8 cellular contexts compared by ENCODE assay signal in the genomic region with DNA sequence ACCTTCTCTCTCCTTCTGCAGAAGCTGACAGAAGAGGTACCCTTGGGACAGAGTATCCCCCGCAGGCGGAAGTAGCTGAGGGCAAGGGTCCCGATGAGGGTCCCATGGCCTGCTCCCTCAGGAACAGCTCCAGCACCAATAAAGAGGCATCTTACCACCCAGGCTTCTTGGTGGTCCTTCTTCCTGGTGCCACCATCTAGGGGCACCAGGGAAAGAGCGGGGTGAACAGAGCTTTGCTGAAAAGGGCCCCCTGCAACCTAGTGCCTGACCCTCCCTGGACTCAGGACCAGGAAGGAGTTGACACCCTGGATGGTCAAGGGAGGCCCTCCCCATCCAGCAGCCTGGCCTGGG. TPM values are rescaled to one million over a fixed set of nuclear protein-coding genes. Genes with fewer than 3 reads are reported as not detected.
DNase-seq lines count a peak whose midpoint lies in the region; ATAC-seq, FAIRE-seq and TF ChIP-seq lines count a peak whose summit lies in the region.

No MANE protein-coding gene starts in this region.

- H3K27ac ChIP-seq in K562 (ENCODE audit: extremely low read depth, low read depth, low read length) = peak overlapping the region; percentile 35; the same call in 1 of the 3 replicates
- peak overlapping the region; percentile 99 for H3K27ac ChIP-seq in muscle layer of duodenum (ENCODE audit: low read length)
- H3K27ac ChIP-seq in aorta (ENCODE audit: low read depth in 1 of 2, low read length in 2 of 2) = peak overlapping the region in 1 of 2 donors; percentile 10

- no peak for TF ChIP-seq POLR2A in K562 (conservative IDR thresholded peaks at IDR 0.05)

- no peak for FAIRE-seq in K562 (lab: Jason Lieb, UNC)

- H3K9me3 ChIP-seq in K562 (replicated peaks; ENCODE audit: control insufficient read depth, insufficient read depth, low read depth, low read length) (no peaks in the 10 kb centered on the region), muscle layer of duodenum (ENCODE audit: control insufficient read depth in 1 of 2, low read length in 2 of 2) (no peaks in the 10 kb centered on the region), aorta (ENCODE audit: control insufficient read depth, low read length) (no peaks in the 10 kb centered on the region)

- no peak for DNase-seq in Right ventricle myocardium inferior (ENCODE audit: missing footprints)
- DNase-seq in cardiac septum (ENCODE audit: low spot score) = no peak
- DNase-seq in K562 (ENCODE audit: extremely low read depth in 1 of 4, low spot score in 3 of 4) = no peak
- DNase-seq in aorta = no peak
- no peak for DNase-seq in C1 segment of cervical spinal cord (lab: John Stamatoyannopoulos, UW)
- DNase-seq in SK-N-DZ (ENCODE audit: low spot score) = no peak

- BruUV-seq in K562 (replicated peaks; lab: Mats Ljungman, UMichigan) = no TSS peak

- in situ Hi-C loops in K562 (cut with MboI) = no loop called here

- POLR2A ChIA-PET in K562 (lab: Yijun Ruan, JAX) = interaction anchor here (0.9 to 1.9 kb wide), 8 partner anchors 11 to 80 kb away, joined by 3 to 9 read pairs (median 4); partner anchors contain the start of genes IPO4, PCK2, PSME2 and RNF31

- H3K4me2 ChIP-seq in K562 (ENCODE audit: insufficient read depth, low read length) = peak overlapping the region; percentile 37; the same call in 1 of the 2 replicates

- H3K4me3 ChIP-seq in K562 (no peak overlapping the region), muscle layer of duodenum (ENCODE audit: low read depth in 1 of 2, low read length in 2 of 2) (no peak overlapping the region), aorta (ENCODE audit: low read length in 2 of 2) (no peak overlapping the region)

- H2AFZ ChIP-seq in K562 (ENCODE audit: low read depth, low read length) = no peak overlapping the region

- CTCF ChIA-PET in K562 (lab: Yijun Ruan, JAX; ENCODE audit: low intra/inter-chr PET ratio) = interaction anchor here (0.8 kb wide), 1 partner anchor 147 kb away, joined by 4 read pairs; no protein-coding TSS in a partner anchor

- no peaks in the 10 kb centered on the region for H3K27me3 ChIP-seq in K562 (ENCODE audit: control insufficient read depth in 2 of 2, insufficient read depth in 2 of 2, low read length in 2 of 2)
- no peaks in the 10 kb centered on the region for H3K27me3 ChIP-seq in muscle layer of duodenum (ENCODE audit: low read depth, low read length)
- H3K27me3 ChIP-seq in aorta (ENCODE audit: control insufficient read depth in 1 of 2, insufficient read depth in 2 of 2, low read length in 1 of 2) = no peaks in the 10 kb centered on the region

- H3K36me3 ChIP-seq in K562 (ENCODE audit: control insufficient read depth, insufficient read depth, low read length) = peaks cover 70% of the 10 kb centered on the region; the same call in 2 of the 3 replicates
- H3K36me3 ChIP-seq in muscle layer of duodenum (ENCODE audit: control insufficient read depth in 1 of 2, insufficient read depth in 2 of 2, low read length in 2 of 2) = peaks cover 63 to 69% of the 10 kb centered on the region in 2 donors
- H3K36me3 ChIP-seq in aorta (ENCODE audit: control insufficient read depth in 1 of 2, insufficient read depth in 2 of 2, low read length in 1 of 2) = peaks cover 10 to 13% of the 10 kb centered on the region in 2 donors

- WGBS in K562 (ENCODE audit: insufficient coverage, low coverage, missing lambda C conversion rate) = 100% methylated on average over 3 of the region's 4 CpGs
- WGBS in aorta, 2 donors = 85 to 90% methylated on average over 4 of the region's 4 CpGs

- H3K4me1 ChIP-seq in K562 (replicated peaks in 1 of 2; ENCODE audit: control insufficient read depth in 2 of 2, insufficient read depth in 2 of 2, low read length in 2 of 2) (peaks cover 10 to 23% of the 10 kb centered on the region in 2 experiments; a peak in 4 of 5 replicates), muscle layer of duodenum (ENCODE audit: control insufficient read depth in 1 of 2, insufficient read depth in 2 of 2, low read length in 2 of 2) (peaks cover 22 to 24% of the 10 kb centered on the region in 2 donors), aorta (ENCODE audit: control insufficient read depth in 1 of 2, insufficient read depth in 2 of 2, low read length in 2 of 2) (no peaks in the 10 kb centered on the region)

- no peak for TF ChIP-seq EP300 in K562 (IDR thresholded peaks at IDR 0.05; ENCODE audit: low read length)

- H3K9me1 ChIP-seq in K562 (ENCODE audit: control insufficient read depth, insufficient read depth, low read length) = no peaks in the 10 kb centered on the region

- no peak for TF ChIP-seq RAD21 in K562 (CRISPR knock-in tag; conservative IDR thresholded peaks at IDR 0.05 in 1 of 2, IDR thresholded peaks at IDR 0.05 in 1 of 2)

- no peak for TF ChIP-seq CTCF in K562 (IDR thresholded peaks at IDR 0.05 in 2 of 3, conservative IDR thresholded peaks at IDR 0.05 in 1 of 3; ENCODE audit: insufficient read depth in 2 of 3, low read depth in 1 of 3, low read length in 3 of 3)

- intact Hi-C loops in Right ventricle myocardium inferior (cut with DNase I) = no loop called here
- intact Hi-C loops in cardiac septum (cut with DNase I) = loop anchor here (2.0 kb wide), 2 partner anchors 24 to 102 kb away; partner anchors contain the start of gene PSME1
- intact Hi-C loops in K562 (cut with micrococcal nuclease) = no loop called here
- intact Hi-C loops in aorta (cut with DNase I) = loop anchor here in 1 of 2 donors (2.0 to 10.0 kb wide), 2 partner anchors 28 to 46 kb away; partner anchors contain the start of genes DCAF11, IPO4 and NRL

- H3K79me2 ChIP-seq in K562 (ENCODE audit: control insufficient read depth, insufficient read depth, low read length) = peaks cover 10% of the 10 kb centered on the region; the same call in 2 of the 3 replicates

- peak; percentile 7 for ATAC-seq in Right ventricle myocardium inferior
- ATAC-seq in K562 = no peak; the same call in 2 of the 3 replicates
- peak; percentile 13 for ATAC-seq in aorta (ENCODE audit: low FRiP score)
- ATAC-seq in HG03520 (IDR thresholded peaks at IDR 0.05; ENCODE audit: unreplicated experiment) = no peak

- no peaks in the 10 kb centered on the region for H4K20me1 ChIP-seq in K562 (replicated peaks; ENCODE audit: control insufficient read depth, insufficient read depth, low read length)

- H3K9ac ChIP-seq in K562 (ENCODE audit: insufficient read depth in 1 of 2, low read depth in 2 of 2, low read length in 2 of 2) = no peak overlapping the region

RNA-seq across cellular contexts. Expression of gene IRF9, which starts 0.6 kb away (rescaled TPM):
- total RNA-seq in Right ventricle myocardium inferior (30.5 TPM), cardiac septum (44.8 TPM), K562 (2014; rRNA removed) (4.3 and 10.4 TPM in 2 replicates), K562 (2014; rRNA removed; fragmentation: Illumina TruSeq; extraction: Trizol) (5.8 and 9.5 TPM in 2 replicates), K562 (2015; rRNA removed; fragmentation: Illumina TruSeq; extraction: Trizol) (6.1 and 7.1 TPM in 2 replicates), K562 (2021) (7.8 and 10.7 TPM in 2 replicates), aorta (100 to 1,000 TPM; 113 to 117 TPM)
- total RNA-seq in K562 (2011; cell fraction: chromatin; rRNA removed; ENCODE audit: low replicate concordance) = 81.4 and 153 TPM in 2 replicates
- 68.0 and 70.8 TPM in 2 replicates for total RNA-seq in K562 (2011; cell fraction: nucleolus; rRNA removed)
- total RNA-seq in K562 (2011; cell fraction: nucleoplasm; rRNA removed) = 73.3 and 91.5 TPM in 2 replicates
- polyA plus RNA-seq in K562 (2011; rRNA removed) (14.8 and 17.9 TPM in 2 replicates), K562 (2014; fragmentation: Illumina TruSeq; extraction: Trizol) (7.1 and 7.4 TPM in 2 replicates), K562 (2014; fragmentation: Nextera tagmentation; extraction: Ambion mirVana) (1 to 10 TPM in 1 of 2 experiments, under 1 TPM in 1; 0.79 to 2.7 TPM), K562 (2014; rRNA removed) (11.1 and 14.3 TPM in 2 replicates), aorta (100 to 1,000 TPM in 1 of 2 donors, 10 to 100 TPM in 1; 56.0 to 111 TPM)
- 12.1 and 12.7 TPM in 2 replicates for polyA plus RNA-seq in K562 (2011; cell fraction: cytosol; rRNA removed)
- polyA plus RNA-seq in K562 (2011; cell fraction: nucleus; rRNA removed) = 100 and 115 TPM in 2 replicates
- 11.0 and 18.6 TPM in 2 replicates for polyA plus RNA-seq in K562 (2012)
- polyA minus RNA-seq in K562 (2011; rRNA and poly(A)+ RNA removed) = 11.7 and 18.8 TPM in 2 replicates
- 2.8 and 3.9 TPM in 2 replicates for polyA minus RNA-seq in K562 (2011; cell fraction: cytosol; rRNA and poly(A)+ RNA removed)
- polyA minus RNA-seq in K562 (2011; cell fraction: nucleus; rRNA and poly(A)+ RNA removed) = 13.7 and 14.9 TPM in 2 replicates
- 4.0 and 12.4 TPM in 2 replicates for polyA plus RNA-seq in SK-N-DZ (2014; cell fraction: cytosol; rRNA removed)
- 52.8 and 86.8 TPM in 2 replicates for polyA plus RNA-seq in SK-N-DZ (2014; cell fraction: nucleus; rRNA removed)

RNA-seq across cellular contexts. Expression of gene REC8, which starts 11.4 kb away (rescaled TPM):
- total RNA-seq in Right ventricle myocardium inferior = 2.4 TPM
- total RNA-seq in cardiac septum = 5.7 TPM
- 20.5 and 46.6 TPM in 2 replicates for total RNA-seq in K562 (2011; cell fraction: chromatin; rRNA removed; ENCODE audit: low replicate concordance)
- 18.4 and 21.0 TPM in 2 replicates for total RNA-seq in K562 (2011; cell fraction: nucleolus; rRNA removed)
- total RNA-seq in K562 (2011; cell fraction: nucleoplasm; rRNA removed) = 19.1 and 20.8 TPM in 2 replicates
- 0.41 and 0.73 TPM in 2 replicates for total RNA-seq in K562 (2014; rRNA removed)
- total RNA-seq in K562 (2014; rRNA removed; fragmentation: Illumina TruSeq; extraction: Trizol) = 0.57 and 0.65 TPM in 2 replicates
- total RNA-seq in K562 (2015; rRNA removed; fragmentation: Illumina TruSeq; extraction: Trizol) = 0.68 and 1.1 TPM in 2 replicates
- total RNA-seq in K562 (2021) = 2.5 and 2.6 TPM in 2 replicates
- 1.0 and 1.4 TPM in 2 replicates for polyA plus RNA-seq in K562 (2011; rRNA removed)
- 0.62 and 0.89 TPM in 2 replicates for polyA plus RNA-seq in K562 (2011; cell fraction: cytosol; rRNA removed)
- polyA plus RNA-seq in K562 (2011; cell fraction: nucleus; rRNA removed) = 9.7 and 17.2 TPM in 2 replicates
- 1.9 and 6.6 TPM in 2 replicates for polyA plus RNA-seq in K562 (2012)
- polyA plus RNA-seq in K562 (2014; fragmentation: Illumina TruSeq; extraction: Trizol) = 0.84 and 0.85 TPM in 2 replicates
- under 1 TPM; 0.11 to 0.28 TPM for polyA plus RNA-seq in K562 (2014; fragmentation: Nextera tagmentation; extraction: Ambion mirVana)
- 0.97 and 2.5 TPM in 2 replicates for polyA plus RNA-seq in K562 (2014; rRNA removed)
- polyA minus RNA-seq in K562 (2011; rRNA and poly(A)+ RNA removed) = 0.42 and 0.67 TPM in 2 replicates
- polyA minus RNA-seq in K562 (2011; cell fraction: cytosol; rRNA and poly(A)+ RNA removed) = not detected in 2 replicates
- polyA minus RNA-seq in K562 (2011; cell fraction: nucleus; rRNA and poly(A)+ RNA removed) = 1.8 and 3.1 TPM in 2 replicates
- 10 to 100 TPM; 13.2 to 18.1 TPM for total RNA-seq in aorta
- 1 to 10 TPM; 2.4 to 8.2 TPM for polyA plus RNA-seq in aorta
- polyA plus RNA-seq in SK-N-DZ (2014; cell fraction: cytosol; rRNA removed) = 87.6 and 104 TPM in 2 replicates
- 265 and 496 TPM in 2 replicates for polyA plus RNA-seq in SK-N-DZ (2014; cell fraction: nucleus; rRNA removed)

RNA-seq across cellular contexts. Expression of gene RNF31, which starts 13.2 kb away (rescaled TPM):
- 33.4 TPM for total RNA-seq in Right ventricle myocardium inferior
- total RNA-seq in cardiac septum = 31.3 TPM
- 90.0 and 216 TPM in 2 replicates for total RNA-seq in K562 (2011; cell fraction: chromatin; rRNA removed; ENCODE audit: low replicate concordance)
- total RNA-seq in K562 (2011; cell fraction: nucleolus; rRNA removed) = 97.2 and 97.5 TPM in 2 replicates
- 62.9 and 73.1 TPM in 2 replicates for total RNA-seq in K562 (2011; cell fraction: nucleoplasm; rRNA removed)
- total RNA-seq in K562 (2014; rRNA removed) = 35.7 and 42.0 TPM in 2 replicates
- total RNA-seq in K562 (2014; rRNA removed; fragmentation: Illumina TruSeq; extraction: Trizol) = 14.2 and 16.4 TPM in 2 replicates
- total RNA-seq in K562 (2015; rRNA removed; fragmentation: Illumina TruSeq; extraction: Trizol) = 19.1 and 19.2 TPM in 2 replicates
- total RNA-seq in K562 (2021) = 40.4 and 47.6 TPM in 2 replicates
- 10.4 and 10.9 TPM in 2 replicates for polyA plus RNA-seq in K562 (2011; rRNA removed)
- polyA plus RNA-seq in K562 (2011; cell fraction: cytosol; rRNA removed) = 10.0 and 11.7 TPM in 2 replicates
- polyA plus RNA-seq in K562 (2011; cell fraction: nucleus; rRNA removed) = 71.6 and 97.1 TPM in 2 replicates
- polyA plus RNA-seq in K562 (2012) = 37.4 and 47.4 TPM in 2 replicates
- 24.3 and 37.9 TPM in 2 replicates for polyA plus RNA-seq in K562 (2014; fragmentation: Illumina TruSeq; extraction: Trizol)
- polyA plus RNA-seq in K562 (2014; fragmentation: Nextera tagmentation; extraction: Ambion mirVana) = 1 to 10 TPM; 3.1 to 6.1 TPM
- polyA plus RNA-seq in K562 (2014; rRNA removed) = 28.8 and 33.2 TPM in 2 replicates
- 9.7 and 24.2 TPM in 2 replicates for polyA minus RNA-seq in K562 (2011; rRNA and poly(A)+ RNA removed)
- polyA minus RNA-seq in K562 (2011; cell fraction: cytosol; rRNA and poly(A)+ RNA removed) = 12.1 and 24.3 TPM in 2 replicates
- 31.6 and 43.9 TPM in 2 replicates for polyA minus RNA-seq in K562 (2011; cell fraction: nucleus; rRNA and poly(A)+ RNA removed)
- 10 to 100 TPM; 51.6 to 61.1 TPM for total RNA-seq in aorta
- polyA plus RNA-seq in aorta = 100 to 1,000 TPM in 1 of 2 donors, 1 to 10 TPM in 1; 9.1 to 167 TPM
- 36.2 and 37.0 TPM in 2 replicates for polyA plus RNA-seq in SK-N-DZ (2014; cell fraction: cytosol; rRNA removed)
- 107 and 214 TPM in 2 replicates for polyA plus RNA-seq in SK-N-DZ (2014; cell fraction: nucleus; rRNA removed)

RNA-seq across cellular contexts. Expression of gene PSME2, which starts 14.1 kb away (rescaled TPM):
- 109 TPM for total RNA-seq in Right ventricle myocardium inferior
- total RNA-seq in cardiac septum = 49.7 TPM
- total RNA-seq in K562 (2011; cell fraction: chromatin; rRNA removed; ENCODE audit: low replicate concordance) = 148 and 155 TPM in 2 replicates
- total RNA-seq in K562 (2011; cell fraction: nucleolus; rRNA removed) = 87.5 and 96.2 TPM in 2 replicates
- 95.8 and 96.0 TPM in 2 replicates for total RNA-seq in K562 (2011; cell fraction: nucleoplasm; rRNA removed)
- total RNA-seq in K562 (2014; rRNA removed) = 130 and 163 TPM in 2 replicates
- total RNA-seq in K562 (2014; rRNA removed; fragmentation: Illumina TruSeq; extraction: Trizol) = 150 and 153 TPM in 2 replicates
- total RNA-seq in K562 (2015; rRNA removed; fragmentation: Illumina TruSeq; extraction: Trizol) = 159 and 161 TPM in 2 replicates
- total RNA-seq in K562 (2021) = 111 and 121 TPM in 2 replicates
- 109 and 134 TPM in 2 replicates for polyA plus RNA-seq in K562 (2011; rRNA removed)
- 55.0 and 57.6 TPM in 2 replicates for polyA plus RNA-seq in K562 (2011; cell fraction: cytosol; rRNA removed)
- 277 and 296 TPM in 2 replicates for polyA plus RNA-seq in K562 (2011; cell fraction: nucleus; rRNA removed)
- polyA plus RNA-seq in K562 (2012) = 158 and 194 TPM in 2 replicates
- 161 and 169 TPM in 2 replicates for polyA plus RNA-seq in K562 (2014; fragmentation: Illumina TruSeq; extraction: Trizol)
- 100 to 1,000 TPM; 540 to 579 TPM for polyA plus RNA-seq in K562 (2014; fragmentation: Nextera tagmentation; extraction: Ambion mirVana)
- 169 and 208 TPM in 2 replicates for polyA plus RNA-seq in K562 (2014; rRNA removed)
- 50.4 and 50.6 TPM in 2 replicates for polyA minus RNA-seq in K562 (2011; rRNA and poly(A)+ RNA removed)
- polyA minus RNA-seq in K562 (2011; cell fraction: cytosol; rRNA and poly(A)+ RNA removed) = 21.7 and 27.4 TPM in 2 replicates
- polyA minus RNA-seq in K562 (2011; cell fraction: nucleus; rRNA and poly(A)+ RNA removed) = 28.9 and 47.8 TPM in 2 replicates
- 10 to 100 TPM; 86.1 to 93.6 TPM for total RNA-seq in aorta
- polyA plus RNA-seq in aorta = 100 to 1,000 TPM; 142 to 261 TPM
- polyA plus RNA-seq in SK-N-DZ (2014; cell fraction: cytosol; rRNA removed) = 35.4 and 65.6 TPM in 2 replicates
- polyA plus RNA-seq in SK-N-DZ (2014; cell fraction: nucleus; rRNA removed) = 159 and 241 TPM in 2 replicates

RNA-seq across cellular contexts. Expression of gene EMC9, which starts 19.1 kb away (rescaled TPM):
- total RNA-seq in Right ventricle myocardium inferior (14.6 TPM), cardiac septum (14.6 TPM), K562 (2014; rRNA removed) (13.0 and 15.6 TPM in 2 replicates), K562 (2014; rRNA removed; fragmentation: Illumina TruSeq; extraction: Trizol) (4.1 and 5.7 TPM in 2 replicates), K562 (2015; rRNA removed; fragmentation: Illumina TruSeq; extraction: Trizol) (7.8 and 8.9 TPM in 2 replicates), K562 (2021) (13.2 and 13.3 TPM in 2 replicates), aorta (10 to 100 TPM; 12.8 to 15.3 TPM)
- total RNA-seq in K562 (2011; cell fraction: chromatin; rRNA removed; ENCODE audit: low replicate concordance) = 18.9 and 44.8 TPM in 2 replicates
- 39.0 and 39.2 TPM in 2 replicates for total RNA-seq in K562 (2011; cell fraction: nucleolus; rRNA removed)
- 21.1 and 29.4 TPM in 2 replicates for total RNA-seq in K562 (2011; cell fraction: nucleoplasm; rRNA removed)
- polyA plus RNA-seq in K562 (2011; rRNA removed) (8.1 and 10.0 TPM in 2 replicates), K562 (2014; fragmentation: Illumina TruSeq; extraction: Trizol) (7.3 and 10.0 TPM in 2 replicates), K562 (2014; fragmentation: Nextera tagmentation; extraction: Ambion mirVana) (1 to 10 TPM; 3.1 to 4.5 TPM), K562 (2014; rRNA removed) (12.4 and 13.3 TPM in 2 replicates), aorta (10 to 100 TPM; 18.3 to 41.9 TPM)
- 10.1 and 16.0 TPM in 2 replicates for polyA plus RNA-seq in K562 (2011; cell fraction: cytosol; rRNA removed)
- polyA plus RNA-seq in K562 (2011; cell fraction: nucleus; rRNA removed) = 50.1 and 57.3 TPM in 2 replicates
- polyA plus RNA-seq in K562 (2012) = 11.8 and 22.3 TPM in 2 replicates
- polyA minus RNA-seq in K562 (2011; rRNA and poly(A)+ RNA removed) = 3.2 and 5.0 TPM in 2 replicates
- polyA minus RNA-seq in K562 (2011; cell fraction: cytosol; rRNA and poly(A)+ RNA removed) = 3.7 and 4.1 TPM in 2 replicates
- polyA minus RNA-seq in K562 (2011; cell fraction: nucleus; rRNA and poly(A)+ RNA removed) = 11.0 and 16.8 TPM in 2 replicates
- 36.5 and 41.8 TPM in 2 replicates for polyA plus RNA-seq in SK-N-DZ (2014; cell fraction: cytosol; rRNA removed)
- polyA plus RNA-seq in SK-N-DZ (2014; cell fraction: nucleus; rRNA removed) = 62.5 and 81.9 TPM in 2 replicates

Comparison
In these comparisons a context has a peak if more than half of its experiments do, and no peak if none do; other contexts are left out.
1. ATAC-seq: peak in Right ventricle myocardium inferior (single experiment) and aorta (single experiment); none in K562 (single experiment) and HG03520 (single experiment).